ENCODE assay signal across 4 cellular contexts in genomic region chr1:45474194-45474593, GRCh38. TPM values are rescaled to one million over a fixed set of nuclear protein-coding genes. Genes with fewer than 3 reads are reported as not detected.
DNase-seq lines count a peak whose midpoint lies in the region; ATAC-seq, FAIRE-seq and TF ChIP-seq lines count a peak whose summit lies in the region.
"Not testable (repeated sequence)": the region's sequence is repeated elsewhere in the genome, so short reads cannot be mapped to it uniquely, and the experiment has no call there.

No MANE protein-coding gene starts in this region.

- not testable (repeated sequence) for TF ChIP-seq EP300 in K562 (IDR thresholded peaks at IDR 0.05; ENCODE audit: low read length)

- not testable (repeated sequence) for H3K9me3 ChIP-seq in HEK293 (ENCODE audit: control insufficient read depth, insufficient read depth, low read depth, low read length); K562 (replicated peaks; ENCODE audit: control insufficient read depth, insufficient read depth, low read depth, low read length)

- intact Hi-C loops in K562 (cut with micrococcal nuclease) = not testable (repeated sequence)

- H3K9me3 Mint-ChIP-seq in osteocyte (ENCODE audit: unreplicated experiment) = not testable (repeated sequence)

- not testable (repeated sequence) for H3K27me3 ChIP-seq in K562 (ENCODE audit: control insufficient read depth in 2 of 2, insufficient read depth in 2 of 2, low read length in 2 of 2)

- not testable (repeated sequence) for TF ChIP-seq RAD21 in K562 (CRISPR knock-in tag; conservative IDR thresholded peaks at IDR 0.05 in 1 of 2, IDR thresholded peaks at IDR 0.05 in 1 of 2)

- H3K4me1 Mint-ChIP-seq in osteocyte (ENCODE audit: unreplicated experiment) = not testable (repeated sequence)

- not testable (repeated sequence) for H2AFZ ChIP-seq in K562 (ENCODE audit: low read depth, low read length)

- H3K9me1 ChIP-seq in K562 (ENCODE audit: control insufficient read depth, insufficient read depth, low read length) = not testable (repeated sequence)

- H3K4me3 Mint-ChIP-seq in osteocyte (ENCODE audit: unreplicated experiment) = not testable (repeated sequence)

- not testable (repeated sequence) for ATAC-seq in K562

- not testable (repeated sequence) for H3K4me1 ChIP-seq in HEK293 (ENCODE audit: control insufficient read depth, insufficient read depth, low read length); K562 (replicated peaks in 1 of 2; ENCODE audit: control insufficient read depth in 2 of 2, insufficient read depth in 2 of 2, low read length in 2 of 2)

- not testable (repeated sequence) for H3K27ac ChIP-seq in HEK293 (ENCODE audit: extremely low read depth, low read depth, low read length); K562 (ENCODE audit: extremely low read depth, low read depth, low read length)

- H3K4me3 ChIP-seq in HEK293 (ENCODE audit: low read depth, low read length); K562: not testable (repeated sequence)

- peaks cover 12% of the 10 kb centered on the region for H3K27me3 Mint-ChIP-seq in osteocyte (ENCODE audit: unreplicated experiment)

- H3K36me3 Mint-ChIP-seq in osteocyte (ENCODE audit: unreplicated experiment) = not testable (repeated sequence)

- not testable (repeated sequence) for H3K27ac Mint-ChIP-seq in osteocyte (ENCODE audit: unreplicated experiment)

- in situ Hi-C loops in K562 (cut with MboI) = not testable (repeated sequence)

- not testable (repeated sequence) for H3K79me2 ChIP-seq in K562 (ENCODE audit: control insufficient read depth, insufficient read depth, low read length)

- peak; percentile 15 for DNase-seq in activated CD8-positive, alpha-beta memory T cell treated with anti-CD3 and anti-CD28 coated beads for 24 hours
- DNase-seq in K562 (ENCODE audit: extremely low read depth in 1 of 4, low spot score in 3 of 4) = not testable (repeated sequence)
- peak; percentile 51 for DNase-seq in osteocyte (ENCODE audit: extremely low spot score, unreplicated experiment)

- H3K36me3 ChIP-seq in HEK293 (ENCODE audit: control insufficient read depth in 2 of 2, insufficient read depth in 1 of 2, low read length in 2 of 2); K562 (ENCODE audit: control insufficient read depth, insufficient read depth, low read length): not testable (repeated sequence)

- CTCF ChIA-PET in HEK293 (lab: Yijun Ruan, JAX) = interaction anchor here (1.1 kb wide), 1 partner anchor 26 kb away, joined by 8 read pairs; no protein-coding TSS in a partner anchor
- CTCF ChIA-PET in K562 (lab: Yijun Ruan, JAX; ENCODE audit: low intra/inter-chr PET ratio) = not testable (repeated sequence)

- not testable (repeated sequence) for FAIRE-seq in K562 (lab: Jason Lieb, UNC)

- H3K4me2 ChIP-seq in K562 (ENCODE audit: insufficient read depth, low read length) = not testable (repeated sequence)

- H3K9ac ChIP-seq in K562 (ENCODE audit: insufficient read depth in 1 of 2, low read depth in 2 of 2, low read length in 2 of 2) = not testable (repeated sequence)

- BruUV-seq in K562 (replicated peaks; lab: Mats Ljungman, UMichigan) = not testable (repeated sequence)

- POLR2A ChIA-PET in HEK293 (lab: Yijun Ruan, JAX) = not testable (repeated sequence)
- POLR2A ChIA-PET in K562 (lab: Yijun Ruan, JAX) = interaction anchor here (0.6 to 0.9 kb wide), 3 partner anchors 16 to 655 kb away, joined by 3 to 4 read pairs (median 3); no protein-coding TSS in a partner anchor

- TF ChIP-seq POLR2A in K562 (conservative IDR thresholded peaks at IDR 0.05) = not testable (repeated sequence)

- not testable (repeated sequence) for H4K20me1 ChIP-seq in K562 (replicated peaks; ENCODE audit: control insufficient read depth, insufficient read depth, low read length)

- not testable (repeated sequence) for TF ChIP-seq CTCF in HEK293 (tag by site-specific recombination; IDR thresholded peaks at IDR 0.05); K562 (IDR thresholded peaks at IDR 0.05 in 2 of 3, conservative IDR thresholded peaks at IDR 0.05 in 1 of 3; ENCODE audit: insufficient read depth in 2 of 3, low read depth in 1 of 3, low read length in 3 of 3); osteocyte (IDR thresholded peaks at IDR 0.05)

- WGBS in K562 (ENCODE audit: insufficient coverage, low coverage, missing lambda C conversion rate) = 69% methylated on average over 6 of the region's 6 CpGs

RNA-seq across cellular contexts. Expression of gene TESK2, which starts 16.8 kb away (rescaled TPM):
- 4.4 and 6.0 TPM in 2 replicates for total RNA-seq in K562 (2011; cell fraction: chromatin; rRNA removed; ENCODE audit: low replicate concordance)
- 2.6 and 3.8 TPM in 2 replicates for total RNA-seq in K562 (2011; cell fraction: nucleolus; rRNA removed)
- 4.8 and 6.3 TPM in 2 replicates for total RNA-seq in K562 (2011; cell fraction: nucleoplasm; rRNA removed)
- total RNA-seq in K562 (2014; rRNA removed) = 3.0 and 3.1 TPM in 2 replicates
- total RNA-seq in K562 (2014; rRNA removed; fragmentation: Illumina TruSeq; extraction: Trizol) = 2.7 and 3.2 TPM in 2 replicates
- total RNA-seq in K562 (2015; rRNA removed; fragmentation: Illumina TruSeq; extraction: Trizol) = 4.9 and 5.3 TPM in 2 replicates
- total RNA-seq in K562 (2021) = 3.3 and 3.7 TPM in 2 replicates
- 1.0 and 3.7 TPM in 2 replicates for polyA plus RNA-seq in K562 (2011; rRNA removed)
- 0.94 and 3.0 TPM in 2 replicates for polyA plus RNA-seq in K562 (2011; cell fraction: cytosol; rRNA removed)
- polyA plus RNA-seq in K562 (2011; cell fraction: nucleus; rRNA removed) = 1.9 and 6.1 TPM in 2 replicates
- 6.1 and 11.5 TPM in 2 replicates for polyA plus RNA-seq in K562 (2012)
- polyA plus RNA-seq in K562 (2014; fragmentation: Illumina TruSeq; extraction: Trizol) = 4.3 and 4.7 TPM in 2 replicates
- polyA plus RNA-seq in K562 (2014; fragmentation: Nextera tagmentation; extraction: Ambion mirVana) = 1 to 10 TPM; 1.6 to 1.9 TPM
- 3.7 TPM in 2 replicates for polyA plus RNA-seq in K562 (2014; rRNA removed)
- polyA minus RNA-seq in K562 (2011; rRNA and poly(A)+ RNA removed) = 0.93 and 2.3 TPM in 2 replicates
- 1.2 and 2.2 TPM in 2 replicates for polyA minus RNA-seq in K562 (2011; cell fraction: cytosol; rRNA and poly(A)+ RNA removed)
- polyA minus RNA-seq in K562 (2011; cell fraction: nucleus; rRNA and poly(A)+ RNA removed) = 0.78 and 1.3 TPM in 2 replicates
- total RNA-seq in osteocyte = 2.7 and 4.1 TPM in 2 replicates

RNA-seq across cellular contexts. Expression of gene CCDC163, which starts 25.7 kb away (rescaled TPM):
- 14.4 and 26.3 TPM in 2 replicates for total RNA-seq in K562 (2011; cell fraction: chromatin; rRNA removed; ENCODE audit: low replicate concordance)
- total RNA-seq in K562 (2011; cell fraction: nucleolus; rRNA removed) = 19.0 and 22.9 TPM in 2 replicates
- 18.3 and 20.8 TPM in 2 replicates for total RNA-seq in K562 (2011; cell fraction: nucleoplasm; rRNA removed)
- total RNA-seq in K562 (2014; rRNA removed) = 3.5 and 4.1 TPM in 2 replicates
- total RNA-seq in K562 (2014; rRNA removed; fragmentation: Illumina TruSeq; extraction: Trizol) = 5.2 and 5.5 TPM in 2 replicates
- 3.8 and 4.0 TPM in 2 replicates for total RNA-seq in K562 (2015; rRNA removed; fragmentation: Illumina TruSeq; extraction: Trizol)
- total RNA-seq in K562 (2021) = 5.5 and 6.2 TPM in 2 replicates
- polyA plus RNA-seq in K562 (2011; rRNA removed) = 7.2 and 12.0 TPM in 2 replicates
- polyA plus RNA-seq in K562 (2011; cell fraction: cytosol; rRNA removed) = 10.0 and 16.0 TPM in 2 replicates
- 15.8 and 16.9 TPM in 2 replicates for polyA plus RNA-seq in K562 (2011; cell fraction: nucleus; rRNA removed)
- polyA plus RNA-seq in K562 (2012) = 5.6 and 11.7 TPM in 2 replicates
- polyA plus RNA-seq in K562 (2014; fragmentation: Illumina TruSeq; extraction: Trizol) = 6.2 TPM in 2 replicates
- 1 to 10 TPM; 3.7 to 8.2 TPM for polyA plus RNA-seq in K562 (2014; fragmentation: Nextera tagmentation; extraction: Ambion mirVana)
- 4.8 and 7.8 TPM in 2 replicates for polyA plus RNA-seq in K562 (2014; rRNA removed)
- 4.2 and 4.8 TPM in 2 replicates for polyA minus RNA-seq in K562 (2011; rRNA and poly(A)+ RNA removed)
- 4.8 and 5.6 TPM in 2 replicates for polyA minus RNA-seq in K562 (2011; cell fraction: cytosol; rRNA and poly(A)+ RNA removed)
- 3.4 and 4.9 TPM in 2 replicates for polyA minus RNA-seq in K562 (2011; cell fraction: nucleus; rRNA and poly(A)+ RNA removed)
- 1.6 and 1.8 TPM in 2 replicates for total RNA-seq in osteocyte

RNA-seq across cellular contexts. Expression of gene MMACHC, which starts 25.9 kb away (rescaled TPM):
- total RNA-seq in K562 (2011; cell fraction: chromatin; rRNA removed; ENCODE audit: low replicate concordance) = 4.9 and 12.2 TPM in 2 replicates
- total RNA-seq in K562 (2011; cell fraction: nucleolus; rRNA removed) = 7.2 and 8.8 TPM in 2 replicates
- total RNA-seq in K562 (2011; cell fraction: nucleoplasm; rRNA removed) = 8.6 and 13.4 TPM in 2 replicates
- total RNA-seq in K562 (2014; rRNA removed) = 11.9 and 15.2 TPM in 2 replicates
- 7.8 and 8.1 TPM in 2 replicates for total RNA-seq in K562 (2014; rRNA removed; fragmentation: Illumina TruSeq; extraction: Trizol)
- 12.5 and 13.0 TPM in 2 replicates for total RNA-seq in K562 (2015; rRNA removed; fragmentation: Illumina TruSeq; extraction: Trizol)
- total RNA-seq in K562 (2021) = 18.8 and 19.1 TPM in 2 replicates
- polyA plus RNA-seq in K562 (2011; rRNA removed) = 8.5 and 8.8 TPM in 2 replicates
- 11.9 and 17.3 TPM in 2 replicates for polyA plus RNA-seq in K562 (2011; cell fraction: cytosol; rRNA removed)
- 8.9 and 11.3 TPM in 2 replicates for polyA plus RNA-seq in K562 (2011; cell fraction: nucleus; rRNA removed)
- polyA plus RNA-seq in K562 (2012) = 5.9 and 16.4 TPM in 2 replicates
- polyA plus RNA-seq in K562 (2014; fragmentation: Illumina TruSeq; extraction: Trizol) = 20.4 and 21.0 TPM in 2 replicates
- 10 to 100 TPM in 1 of 2 experiments, 1 to 10 TPM in 1; 8.9 to 11.4 TPM for polyA plus RNA-seq in K562 (2014; fragmentation: Nextera tagmentation; extraction: Ambion mirVana)
- 8.0 and 11.7 TPM in 2 replicates for polyA plus RNA-seq in K562 (2014; rRNA removed)
- 13.2 and 15.8 TPM in 2 replicates for polyA minus RNA-seq in K562 (2011; rRNA and poly(A)+ RNA removed)
- polyA minus RNA-seq in K562 (2011; cell fraction: cytosol; rRNA and poly(A)+ RNA removed) = 10.7 and 15.3 TPM in 2 replicates
- 8.5 and 12.0 TPM in 2 replicates for polyA minus RNA-seq in K562 (2011; cell fraction: nucleus; rRNA and poly(A)+ RNA removed)
- total RNA-seq in osteocyte = 6.7 and 6.9 TPM in 2 replicates

RNA-seq across cellular contexts. Expression of gene PRDX1, which starts 47.5 kb away (rescaled TPM):
- total RNA-seq in K562 (2011; cell fraction: chromatin; rRNA removed; ENCODE audit: low replicate concordance) = 79.5 and 95.5 TPM in 2 replicates
- total RNA-seq in K562 (2011; cell fraction: nucleolus; rRNA removed) = 122 and 130 TPM in 2 replicates
- 143 and 148 TPM in 2 replicates for total RNA-seq in K562 (2011; cell fraction: nucleoplasm; rRNA removed)
- 748 and 796 TPM in 2 replicates for total RNA-seq in K562 (2014; rRNA removed)
- total RNA-seq in K562 (2014; rRNA removed; fragmentation: Illumina TruSeq; extraction: Trizol) = 1,380 and 1,529 TPM in 2 replicates
- 989 and 1,002 TPM in 2 replicates for total RNA-seq in K562 (2015; rRNA removed; fragmentation: Illumina TruSeq; extraction: Trizol)
- total RNA-seq in K562 (2021) = 894 and 993 TPM in 2 replicates
- polyA plus RNA-seq in K562 (2011; rRNA removed) = 864 and 1,258 TPM in 2 replicates
- polyA plus RNA-seq in K562 (2011; cell fraction: cytosol; rRNA removed) = 427 and 691 TPM in 2 replicates
- 136 and 272 TPM in 2 replicates for polyA plus RNA-seq in K562 (2011; cell fraction: nucleus; rRNA removed)
- polyA plus RNA-seq in K562 (2012) = 541 and 1,089 TPM in 2 replicates
- 981 and 1,045 TPM in 2 replicates for polyA plus RNA-seq in K562 (2014; fragmentation: Illumina TruSeq; extraction: Trizol)
- polyA plus RNA-seq in K562 (2014; fragmentation: Nextera tagmentation; extraction: Ambion mirVana) = 1,000 to 10,000 TPM; 2,282 to 2,388 TPM
- 1,029 and 1,274 TPM in 2 replicates for polyA plus RNA-seq in K562 (2014; rRNA removed)
- 657 and 807 TPM in 2 replicates for polyA minus RNA-seq in K562 (2011; rRNA and poly(A)+ RNA removed)
- polyA minus RNA-seq in K562 (2011; cell fraction: cytosol; rRNA and poly(A)+ RNA removed) = 159 and 222 TPM in 2 replicates
- polyA minus RNA-seq in K562 (2011; cell fraction: nucleus; rRNA and poly(A)+ RNA removed) = 41.1 and 70.9 TPM in 2 replicates
- 291 and 292 TPM in 2 replicates for total RNA-seq in osteocyte
